1 cellular context compared by ENCODE assay signal in the genomic region with DNA sequence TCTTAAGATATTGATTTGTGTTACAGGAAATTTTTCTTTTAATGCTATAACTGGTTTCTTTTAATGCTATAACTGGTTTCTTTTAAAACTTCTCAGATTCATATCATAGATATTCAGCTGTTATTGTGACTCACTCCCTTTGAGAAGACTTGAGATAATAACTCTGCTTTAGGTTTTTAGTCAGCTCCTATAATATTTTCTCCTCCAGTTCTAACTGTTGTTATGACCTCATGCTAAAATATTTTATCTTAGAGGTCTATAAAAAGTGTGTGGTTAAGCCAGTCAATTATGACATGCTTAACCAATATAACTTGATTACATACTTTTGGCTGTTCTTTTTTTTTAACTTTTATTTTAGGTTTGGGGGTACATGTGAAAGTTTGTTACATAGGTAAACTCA.
TF ChIP-seq lines count a peak whose summit lies in the region.

No MANE protein-coding gene starts in this region.

TF ChIP-seq in IMR-90, 13 proteins besides CTCF, POLR2A, EP300 and RAD21:
- TF ChIP-seq SMC3 (IDR thresholded peaks at IDR 0.05; ENCODE audit: low read depth, low read length), result no peak
- TF ChIP-seq RCOR1 (IDR thresholded peaks at IDR 0.05; ENCODE audit: insufficient replicate concordance, low read length), result no peak
- TF ChIP-seq MAFK (IDR thresholded peaks at IDR 0.05; ENCODE audit: low read depth, low read length), result no peak
- TF ChIP-seq FOS (IDR thresholded peaks at IDR 0.05; ENCODE audit: low read depth, low read length), result no peak
- TF ChIP-seq, protein P1, sequence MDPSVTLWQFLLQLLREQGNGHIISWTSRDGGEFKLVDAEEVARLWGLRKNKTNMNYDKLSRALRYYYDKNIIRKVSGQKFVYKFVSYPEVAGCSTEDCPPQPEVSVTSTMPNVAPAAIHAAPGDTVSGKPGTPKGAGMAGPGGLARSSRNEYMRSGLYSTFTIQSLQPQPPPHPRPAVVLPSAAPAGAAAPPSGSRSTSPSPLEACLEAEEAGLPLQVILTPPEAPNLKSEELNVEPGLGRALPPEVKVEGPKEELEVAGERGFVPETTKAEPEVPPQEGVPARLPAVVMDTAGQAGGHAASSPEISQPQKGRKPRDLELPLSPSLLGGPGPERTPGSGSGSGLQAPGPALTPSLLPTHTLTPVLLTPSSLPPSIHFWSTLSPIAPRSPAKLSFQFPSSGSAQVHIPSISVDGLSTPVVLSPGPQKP (IDR thresholded peaks at IDR 0.05; ENCODE audit: borderline replicate concordance, low read depth, low read length), result no peak
- no peak for TF ChIP-seq RFX5 (IDR thresholded peaks at IDR 0.05; ENCODE audit: low read depth, low read length)
- TF ChIP-seq BHLHE40 (IDR thresholded peaks at IDR 0.05; ENCODE audit: low read depth, low read length), result no peak
- TF ChIP-seq NFE2L2 (IDR thresholded peaks at IDR 0.05; ENCODE audit: low read depth, low read length), result no peak
- no peak for TF ChIP-seq MAZ (IDR thresholded peaks at IDR 0.05; ENCODE audit: borderline replicate concordance, low read depth, low read length)
- no peak for TF ChIP-seq MXI1 (IDR thresholded peaks at IDR 0.05; ENCODE audit: borderline replicate concordance, low read depth, low read length)
- TF ChIP-seq CEBPB (IDR thresholded peaks at IDR 0.05; ENCODE audit: low read depth, low read length), result no peak
- TF ChIP-seq CHD1 (IDR thresholded peaks at IDR 0.05; ENCODE audit: low read depth, low read length), result no peak
- TF ChIP-seq, protein P2, sequence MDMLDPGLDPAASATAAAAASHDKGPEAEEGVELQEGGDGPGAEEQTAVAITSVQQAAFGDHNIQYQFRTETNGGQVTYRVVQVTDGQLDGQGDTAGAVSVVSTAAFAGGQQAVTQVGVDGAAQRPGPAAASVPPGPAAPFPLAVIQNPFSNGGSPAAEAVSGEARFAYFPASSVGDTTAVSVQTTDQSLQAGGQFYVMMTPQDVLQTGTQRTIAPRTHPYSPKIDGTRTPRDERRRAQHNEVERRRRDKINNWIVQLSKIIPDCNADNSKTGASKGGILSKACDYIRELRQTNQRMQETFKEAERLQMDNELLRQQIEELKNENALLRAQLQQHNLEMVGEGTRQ (IDR thresholded peaks at IDR 0.05; ENCODE audit: low read depth, low read length), result no peak
